ENCODE assay signal across 14 cellular contexts in the genomic region with DNA sequence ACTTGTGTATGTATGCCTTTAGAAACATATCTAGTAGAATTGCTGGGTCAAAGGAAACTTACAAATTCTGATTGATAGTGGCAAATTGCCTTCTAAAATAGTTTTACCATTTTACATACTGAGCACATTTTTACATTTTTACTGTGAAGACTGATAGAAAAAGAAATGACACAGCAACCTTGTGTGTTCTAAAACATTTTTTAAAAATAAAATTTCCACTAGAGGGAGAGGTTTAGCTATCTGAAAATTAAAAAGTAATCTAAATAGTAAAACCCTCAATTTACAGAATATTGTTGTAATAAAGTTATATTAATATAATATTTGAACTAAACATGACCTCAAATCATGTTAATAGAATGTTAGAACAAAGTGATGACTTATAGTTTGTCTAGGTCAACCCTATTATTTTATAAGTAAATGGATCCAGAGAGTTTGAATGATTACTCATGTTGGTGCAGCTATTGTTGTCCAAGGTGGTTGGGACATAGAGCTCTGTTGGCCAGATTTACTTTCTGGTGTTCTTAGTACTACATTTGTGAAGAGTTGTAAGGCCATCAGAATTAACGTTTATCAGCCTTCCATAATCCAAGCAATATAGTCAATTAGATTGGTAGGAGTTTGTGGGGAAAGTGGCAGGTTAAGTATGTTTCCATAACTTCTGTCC. TPM values are rescaled to one million over a fixed set of nuclear protein-coding genes. Genes with fewer than 3 reads are reported as not detected.
DNase-seq lines count a peak whose midpoint lies in the region; ATAC-seq and TF ChIP-seq lines count a peak whose summit lies in the region.
"Had no signal": no experiment of that assay in that cellular context is flagged by ENCODE, and none has a peak within 500 bp of the region (broad histone marks: within the 10 kb centered on the region; RNA-seq: fewer than 3 reads in every experiment).

No MANE protein-coding gene starts in this region.

- no peak overlapping the region for H3K4me3 ChIP-seq in thoracic aorta

- H3K27me3 ChIP-seq in foreskin keratinocyte: no peaks in the 10 kb centered on the region
- no peaks in the 10 kb centered on the region for H3K27me3 ChIP-seq in thoracic aorta (replicated peaks; ENCODE audit: insufficient read depth)

- H3K9me3 ChIP-seq in thoracic aorta: no peaks in the 10 kb centered on the region

- DNase-seq in HPDE6-E6E7 (ENCODE audit: extremely low spot score) (peak; percentile 14), foreskin keratinocyte (no peak), thoracic aorta (ENCODE audit: low spot score) (no peak), posterior vena cava (ENCODE audit: low spot score) (no peak), DMS53 (lab: John Stamatoyannopoulos, UW) (no peak)
- DNase-seq in activated CD4-positive, alpha-beta T cell treated with anti-CD3 and anti-CD28 coated beads for 48 hours: no peak
- DNase-seq: activated CD4-positive, alpha-beta T cell treated with anti-CD3 and anti-CD28 coated beads, Interleukin-2, amount 50 U/mL, for 48 hours; activated naive CD4-positive, alpha-beta T cell treated with Interleukin-2 at 50 U/mL for 16 hours; EL; naive B cell; NCI-H1105; NCI-H526; stimulated activated CD4-positive, alpha-beta T cell treated with anti-CD3 and anti-CD28 coated beads, Interleukin-12 subunit alpha, Interleukin-12 subunit beta, amount 100 ng/mL, for 4 hours had no signal

- TF ChIP-seq CTCF in VCaP (conservative IDR thresholded peaks at IDR 0.05) (peak; percentile 40), foreskin keratinocyte (conservative IDR thresholded peaks at IDR 0.05) (peak; percentile 47), thoracic aorta (IDR thresholded peaks at IDR 0.05) (peak; percentile 46)

- no peaks in the 10 kb centered on the region for H3K4me1 ChIP-seq in foreskin keratinocyte
- peaks cover 6 to 27% of the 10 kb centered on the region in 2 donors for H3K4me1 ChIP-seq in thoracic aorta (ENCODE audit: control insufficient read depth in 1 of 2, low read depth in 2 of 2)

- intact Hi-C loops in posterior vena cava (cut with DNase I): loop anchor here in 1 of 2 donors (5.0 kb wide), 1 partner anchor 294 kb away; no protein-coding TSS in a partner anchor

- H3K27ac ChIP-seq in VCaP: no peak overlapping the region
- H3K27ac ChIP-seq in foreskin keratinocyte: no peak overlapping the region
- H3K27ac ChIP-seq in thoracic aorta: peak overlapping the region; percentile 63 to 74

- ATAC-seq in foreskin keratinocyte (no peak), thoracic aorta (ENCODE audit: insufficient number of reproducible peaks, low FRiP score, low read depth) (no peak)

- H3K36me3 ChIP-seq in thoracic aorta: no peaks in the 10 kb centered on the region

RNA-seq across cellular contexts. Expression of gene CENPP, which starts 17.2 kb away (rescaled TPM):
- total RNA-seq in foreskin keratinocyte: 7.4 and 9.8 TPM in 2 replicates
- 4.7 and 8.1 TPM in 2 replicates for polyA plus RNA-seq in foreskin keratinocyte
- 10 to 100 TPM in 1 of 2 donors, 1 to 10 TPM in 1; 3.8 to 13.6 TPM for total RNA-seq in thoracic aorta
- 1 to 10 TPM; 3.5 to 4.5 TPM for total RNA-seq in posterior vena cava

RNA-seq across cellular contexts. Expression of gene NOL8, which starts 17.8 kb away (rescaled TPM):
- total RNA-seq in foreskin keratinocyte (32.7 and 33.0 TPM in 2 replicates), thoracic aorta (10 to 100 TPM; 33.6 to 49.1 TPM), posterior vena cava (10 to 100 TPM; 24.0 to 30.6 TPM)
- polyA plus RNA-seq in foreskin keratinocyte: 15.2 and 16.8 TPM in 2 replicates

RNA-seq across cellular contexts. Expression of gene IARS1, which starts 49.5 kb away (rescaled TPM):
- total RNA-seq in foreskin keratinocyte (197 and 229 TPM in 2 replicates), thoracic aorta (100 to 1,000 TPM in 1 of 2 donors, 10 to 100 TPM in 1; 79.3 to 150 TPM), posterior vena cava (10 to 100 TPM; 82.6 to 87.1 TPM)
- 69.4 and 70.2 TPM in 2 replicates for polyA plus RNA-seq in foreskin keratinocyte

Comparison
In these comparisons a context has a peak if more than half of its experiments do, and no peak if none do; other contexts are left out.
1. H3K27ac ChIP-seq: peak in thoracic aorta (2 of 2); none in VCaP (single experiment) and foreskin keratinocyte (single experiment).
2. Peak in every context shown above with its lines, with median percentiles within 50 percentile points of each other: CTCF ChIP-seq.